ENCODE assay signal across 1 cellular context in genomic region chr6:122947355-122947754, GRCh38.
TF ChIP-seq lines count a peak whose summit lies in the region.

No MANE protein-coding gene starts in this region.

TF ChIP-seq in GM23338, 12 proteins besides CTCF, POLR2A, EP300 and RAD21 (continued from another document):
- TF ChIP-seq, protein P1, sequence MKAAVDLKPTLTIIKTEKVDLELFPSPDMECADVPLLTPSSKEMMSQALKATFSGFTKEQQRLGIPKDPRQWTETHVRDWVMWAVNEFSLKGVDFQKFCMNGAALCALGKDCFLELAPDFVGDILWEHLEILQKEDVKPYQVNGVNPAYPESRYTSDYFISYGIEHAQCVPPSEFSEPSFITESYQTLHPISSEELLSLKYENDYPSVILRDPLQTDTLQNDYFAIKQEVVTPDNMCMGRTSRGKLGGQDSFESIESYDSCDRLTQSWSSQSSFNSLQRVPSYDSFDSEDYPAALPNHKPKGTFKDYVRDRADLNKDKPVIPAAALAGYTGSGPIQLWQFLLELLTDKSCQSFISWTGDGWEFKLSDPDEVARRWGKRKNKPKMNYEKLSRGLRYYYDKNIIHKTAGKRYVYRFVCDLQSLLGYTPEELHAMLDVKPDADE (IDR thresholded peaks at IDR 0.05): no peak
- no peak for TF ChIP-seq EZH2 (IDR thresholded peaks at IDR 0.05; ENCODE audit: low read depth, unreplicated experiment)
- no peak for TF ChIP-seq POLR2AphosphoS5 (IDR thresholded peaks at IDR 0.05; ENCODE audit: low read depth)
- no peak for TF ChIP-seq EZH2phosphoT487 (IDR thresholded peaks at IDR 0.05; ENCODE audit: unreplicated experiment)
